Comparison of ENCODE assay signal across 28 cellular contexts in the genomic region with DNA sequence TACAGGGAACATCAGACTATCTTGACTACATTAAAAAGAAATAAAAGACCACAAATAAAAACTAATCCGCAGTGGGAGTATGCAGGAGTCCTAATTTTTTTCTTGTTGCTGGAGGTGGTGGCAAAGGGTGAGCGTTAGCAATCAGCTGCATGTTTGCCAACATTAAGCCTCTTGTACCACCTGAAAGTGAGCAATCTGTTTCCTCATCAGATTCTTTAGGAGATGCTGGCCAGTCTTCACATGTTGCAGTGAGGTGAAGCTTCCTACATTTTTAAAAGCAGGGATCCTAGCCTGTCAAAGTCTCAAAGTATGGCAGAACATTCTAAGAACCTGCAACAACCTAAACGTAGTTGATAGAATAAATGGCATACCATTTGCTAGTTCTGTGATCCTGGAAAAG.
DNase-seq lines count a peak whose midpoint lies in the region; ATAC-seq, FAIRE-seq and TF ChIP-seq lines count a peak whose summit lies in the region.
"Had no signal": no experiment of that assay in that cellular context is flagged by ENCODE, and none has a peak within 500 bp of the region (broad histone marks: within the 10 kb centered on the region; RNA-seq: fewer than 3 reads in every experiment).

No MANE protein-coding gene starts in this region.

- CTCF ChIA-PET in mammary epithelial cell (lab: Charles Lee; ENCODE audit: low non-redundant PET) (no interaction called here), MCF 10A (lab: Yijun Ruan, JAX) (no interaction called here), K562 (lab: Yijun Ruan, JAX; ENCODE audit: low intra/inter-chr PET ratio) (no interaction called here)

- DNase-seq in mammary epithelial cell (peak; percentile 20), MCF 10A (ENCODE audit: unreplicated experiment) (no peak), K562 (ENCODE audit: extremely low read depth in 1 of 4, low spot score in 3 of 4) (no peak), epithelial cell of esophagus (ENCODE audit: low read depth) (peak; percentile 65), NCI-H146 treated with DMSO at 0.1 percent for 48 hours (lab: John Stamatoyannopoulos, UW; ENCODE audit: unreplicated experiment) (no peak), NCI-H2107 (lab: John Stamatoyannopoulos, UW) (no peak)
- DNase-seq: AML-193; Caco-2; Calu3; CD4-positive, alpha-beta T cell; CD8-positive, alpha-beta T cell; DMS 273 treated with DMSO at 0.1 percent for 48 hours; DMS153; DMS53; DMS79; DND-41; EL; GDM1 had no signal

- H3K36me3 Mint-ChIP-seq in MCF 10A (ENCODE audit: insufficient read depth, unreplicated experiment), result no peaks in the 10 kb centered on the region
- H3K36me3 Mint-ChIP-seq: CD8-positive, alpha-beta T cell had no signal

- TF ChIP-seq POLR2A in K562 (conservative IDR thresholded peaks at IDR 0.05), result no peak

- H3K4me1 ChIP-seq in mammary epithelial cell (ENCODE audit: insufficient read depth, low read length), result peaks cover 10% of the 10 kb centered on the region
- H3K4me1 ChIP-seq in K562 (replicated peaks in 1 of 2; ENCODE audit: control insufficient read depth in 2 of 2, insufficient read depth in 2 of 2, low read length in 2 of 2), result peaks cover 0 to 30% of the 10 kb centered on the region in 2 experiments; a peak in 4 of 5 replicates
- H3K4me1 ChIP-seq: A549, Caco-2 had no signal

- H3K9me3 ChIP-seq in mammary epithelial cell (replicated peaks; ENCODE audit: insufficient read depth, low read length) (no peaks in the 10 kb centered on the region), K562 (replicated peaks; ENCODE audit: control insufficient read depth, insufficient read depth, low read depth, low read length) (no peaks in the 10 kb centered on the region; the same call in 1 of the 2 replicates)
- H3K9me3 ChIP-seq: A549 had no signal

- H4K20me1 ChIP-seq in mammary epithelial cell (ENCODE audit: insufficient read depth, low read length) (no peaks in the 10 kb centered on the region), K562 (replicated peaks; ENCODE audit: control insufficient read depth, insufficient read depth, low read length) (no peaks in the 10 kb centered on the region)
- H4K20me1 ChIP-seq: BLaER1 treated with 17β-estradiol and CSF1 and Interleukin-3, amounts not matched to agents 10 nM and 100 nM had no signal

- no peaks in the 10 kb centered on the region for H3K9me1 ChIP-seq in K562 (ENCODE audit: control insufficient read depth, insufficient read depth, low read length)

- H3K4me3 ChIP-seq in mammary epithelial cell (replicated peaks in 1 of 3; ENCODE audit: insufficient read depth in 1 of 3, low read depth in 2 of 3, low read length in 3 of 3), result no peak overlapping the region
- no peak overlapping the region for H3K4me3 ChIP-seq in K562
- no peak overlapping the region for H3K4me3 ChIP-seq in epithelial cell of esophagus (ENCODE audit: low read length)
- H3K4me3 ChIP-seq: A549; BLaER1 treated with 17β-estradiol and CSF1 and Interleukin-3, amounts not matched to agents 10 nM and 100 nM; GM12878 had no signal

- no peak for TF ChIP-seq RAD21 in K562 (CRISPR knock-in tag; conservative IDR thresholded peaks at IDR 0.05 in 1 of 2, IDR thresholded peaks at IDR 0.05 in 1 of 2)

- H3K27ac ChIP-seq in mammary epithelial cell (ENCODE audit: insufficient read depth, low read depth, low read length) (no peak overlapping the region), K562 (ENCODE audit: extremely low read depth, low read depth, low read length) (no peak overlapping the region)
- H3K27ac ChIP-seq: 22Rv1; A549; BLaER1 treated with 17β-estradiol and CSF1 and Interleukin-3, amounts not matched to agents 10 nM and 100 nM; C4-2B had no signal

- H3K9ac ChIP-seq in mammary epithelial cell (ENCODE audit: insufficient read depth, low read length) (no peak overlapping the region), K562 (ENCODE audit: insufficient read depth in 1 of 2, low read depth in 2 of 2, low read length in 2 of 2) (no peak overlapping the region)
- H3K9ac ChIP-seq: BLaER1 treated with 17β-estradiol and CSF1 and Interleukin-3, amounts not matched to agents 10 nM and 100 nM had no signal

- no peak overlapping the region for H3K4me2 ChIP-seq in mammary epithelial cell (ENCODE audit: insufficient read depth, low read depth, low read length)
- H3K4me2 ChIP-seq in K562 (ENCODE audit: insufficient read depth, low read length), result no peak overlapping the region
- H3K4me2 ChIP-seq: A549; BLaER1 treated with 17β-estradiol and CSF1 and Interleukin-3, amounts not matched to agents 10 nM and 100 nM had no signal

- dilution Hi-C loops in mammary epithelial cell (cut with HindIII; ENCODE audit: low sequenced_read_pairs), result no loop called here

- ATAC-seq in K562 (no peak), HG03342 (IDR thresholded peaks at IDR 0.05; ENCODE audit: unreplicated experiment) (no peak)
- ATAC-seq: A549; CD8-positive, alpha-beta T cell; GM12878 had no signal

- in situ Hi-C loops in mammary epithelial cell (cut with MboI; ENCODE audit: low sequenced_read_pairs in 2 of 2), result no loop called here
- in situ Hi-C loops in K562 (cut with MboI), result no loop called here

- peaks cover 20% of the 10 kb centered on the region for H3K27me3 Mint-ChIP-seq in MCF 10A (ENCODE audit: insufficient read depth, unreplicated experiment)
- H3K27me3 Mint-ChIP-seq: B cell; CD4-positive, alpha-beta T cell had no signal

- BruUV-seq in mammary epithelial cell (replicated peaks; lab: Mats Ljungman, UMichigan) (no TSS peak), MCF 10A (replicated peaks; lab: Mats Ljungman, UMichigan) (no TSS peak), K562 (replicated peaks; lab: Mats Ljungman, UMichigan) (no TSS peak)

- POLR2A ChIA-PET in MCF 10A (lab: Yijun Ruan, JAX), result no interaction called here
- POLR2A ChIA-PET in K562 (lab: Yijun Ruan, JAX), result no interaction called here

- 67% methylated on average over 3 of the region's 3 CpGs for WGBS in mammary epithelial cell (ENCODE audit: low coverage, missing lambda C conversion rate)
- 50% methylated on average over 3 of the region's 3 CpGs for WGBS in K562 (ENCODE audit: insufficient coverage, low coverage, missing lambda C conversion rate)

- no peak overlapping the region for H3K27ac Mint-ChIP-seq in MCF 10A (ENCODE audit: low read depth, unreplicated experiment)
- H3K27ac Mint-ChIP-seq: B cell; CD4-positive, alpha-beta T cell; CD8-positive, alpha-beta T cell had no signal

- H3K4me1 Mint-ChIP-seq in MCF 10A (ENCODE audit: insufficient read depth, unreplicated experiment), result no peaks in the 10 kb centered on the region

- H2AFZ ChIP-seq in mammary epithelial cell (ENCODE audit: low read depth, low read length) (no peak overlapping the region), K562 (ENCODE audit: low read depth, low read length) (0 out of 2 replicates have a peak overlapping the region, but pooled peaks have one; percentile 7)

- TF ChIP-seq CTCF in mammary epithelial cell (conservative IDR thresholded peaks at IDR 0.05 in 1 of 2, IDR thresholded peaks at IDR 0.05 in 1 of 2; ENCODE audit: extremely low read depth in 1 of 2, insufficient read depth in 1 of 2, low read depth in 1 of 2, low read length in 2 of 2), result no peak
- no peak for TF ChIP-seq CTCF in MCF 10A (IDR thresholded peaks at IDR 0.05; ENCODE audit: unreplicated experiment)
- TF ChIP-seq CTCF in K562 (IDR thresholded peaks at IDR 0.05 in 2 of 3, conservative IDR thresholded peaks at IDR 0.05 in 1 of 3; ENCODE audit: insufficient read depth in 2 of 3, low read depth in 1 of 3, low read length in 3 of 3), result no peak
- no peak for TF ChIP-seq CTCF in epithelial cell of esophagus (IDR thresholded peaks at IDR 0.05; ENCODE audit: insufficient read depth, low read depth, low read length, missing control alignments)

- no peaks in the 10 kb centered on the region for H3K79me2 ChIP-seq in mammary epithelial cell (ENCODE audit: insufficient read depth, low read length)
- H3K79me2 ChIP-seq in K562 (ENCODE audit: control insufficient read depth, insufficient read depth, low read length), result no peaks in the 10 kb centered on the region

- no peak for FAIRE-seq in K562 (lab: Jason Lieb, UNC)
- FAIRE-seq: A549, D721Med, GM12878, GM12892, GM18507 had no signal

- H3K27me3 ChIP-seq in mammary epithelial cell (ENCODE audit: insufficient read depth, low read length) (no peaks in the 10 kb centered on the region), K562 (ENCODE audit: control insufficient read depth in 2 of 2, insufficient read depth in 2 of 2, low read length in 2 of 2) (no peaks in the 10 kb centered on the region)
- H3K27me3 ChIP-seq: BLaER1 treated with 17β-estradiol and CSF1 and Interleukin-3, amounts not matched to agents 10 nM and 100 nM had no signal

- intact Hi-C loops in mammary epithelial cell (cut with micrococcal nuclease) (no loop called here), MCF 10A (cut with micrococcal nuclease) (no loop called here), K562 (cut with micrococcal nuclease) (loop anchor here (10.0 kb wide), 1 partner anchor 160 kb away; the partner anchor contains the start of gene MEF2C)

- peaks cover 1% of the 10 kb centered on the region for H3K9me3 Mint-ChIP-seq in MCF 10A (ENCODE audit: unreplicated experiment)

- H3K36me3 ChIP-seq in mammary epithelial cell (ENCODE audit: insufficient read depth, low read length) (no peaks in the 10 kb centered on the region), K562 (ENCODE audit: control insufficient read depth, insufficient read depth, low read length) (no peaks in the 10 kb centered on the region)
- H3K36me3 ChIP-seq: BLaER1 treated with 17β-estradiol and CSF1 and Interleukin-3, amounts not matched to agents 10 nM and 100 nM had no signal

- no peak for TF ChIP-seq EP300 in K562 (IDR thresholded peaks at IDR 0.05; ENCODE audit: low read length)

- H3K4me3 Mint-ChIP-seq in MCF 10A (ENCODE audit: unreplicated experiment), result no peak overlapping the region
- H3K4me3 Mint-ChIP-seq: B cell; CD4-positive, alpha-beta T cell; CD8-positive, alpha-beta T cell had no signal

TF ChIP-seq in K562, 482 proteins besides CTCF, POLR2A, EP300 and RAD21:
- TF ChIP-seq SETDB1 (IDR thresholded peaks at IDR 0.05; ENCODE audit: low read length) (no peak), BRD4 (IDR thresholded peaks at IDR 0.05) (no peak)
TF ChIP-seq in K562: peak in this region for 0.

Comparison
In these comparisons a context has a peak if more than half of its experiments do, and no peak if none do; other contexts are left out.
1. DNase-seq: peak in mammary epithelial cell (single experiment) and epithelial cell of esophagus (single experiment); none in MCF 10A (single experiment), K562 (0 of 4), NCI-H146 treated with DMSO at 0.1 percent for 48 hours (single experiment) and NCI-H2107 (single experiment).